ENCODE assay signal across 20 cellular contexts in genomic region chr18:49980869-49981268, GRCh38.
"Had no signal": no experiment of that assay in that cellular context is flagged by ENCODE, and none has a peak within 500 bp of the region (broad histone marks: within the 10 kb centered on the region; RNA-seq: fewer than 3 reads in every experiment).

No MANE protein-coding gene starts in this region.

- H3K9ac ChIP-seq: parathyroid adenoma had no signal

- H3K4me1 Mint-ChIP-seq: activated CD4-positive, alpha-beta T cell treated with anti-CD3 and anti-CD28 coated beads for 36 hours; mesothelial cell of epicardium; stimulated activated naive B cell treated with anti-CD40 and anti-IgM and Interleukin-4, amounts not matched to agents 10 μg/mL and 1 μg/mL and 100 μg/mL, for 72 hours had no signal

- H3K36me3 ChIP-seq: sigmoid colon, spleen, thoracic aorta, upper lobe of left lung had no signal

- H3K9me3 Mint-ChIP-seq: activated T-helper 1 cell treated with anti-CD3 and anti-CD28 coated beads, Interleukin-12 subunit alpha, Interleukin-12 subunit beta, Interleukin-2, Interleukin-4 antibody, amounts not matched to agents 30 ng/mL and 10 ng/mL and 1 ng/mL, durations not matched to agents 14 hours and 24 hours and 36 hours; mesothelial cell of epicardium; nephron; stimulated activated naive B cell treated with anti-CD40 and anti-IgM and Interleukin-4, amounts not matched to agents 10 μg/mL and 1 μg/mL and 100 μg/mL, for 72 hours; T-helper 2 cell treated with Interferon-gamma antibody and Interleukin-4, amounts not matched to agents 5 μg/mL and 100 μg/mL, for 36 hours; WTC11 had no signal

- H3K27me3 ChIP-seq: dorsolateral prefrontal cortex, sigmoid colon, spleen, upper lobe of left lung had no signal

- H3K36me3 Mint-ChIP-seq: activated naive CD8-positive, alpha-beta T cell; mesothelial cell of epicardium; stimulated activated naive B cell treated with anti-CD40 and anti-IgM and Interleukin-4, amounts not matched to agents 10 μg/mL and 1 μg/mL and 100 μg/mL, for 72 hours; WTC11 had no signal

- H3K27me3 Mint-ChIP-seq: activated CD4-positive, alpha-beta T cell treated with anti-CD3 and anti-CD28 coated beads for 36 hours; activated naive CD8-positive, alpha-beta T cell had no signal

- H3K9me3 ChIP-seq: sigmoid colon, spleen, thoracic aorta, upper lobe of left lung had no signal

- H3K4me3 ChIP-seq: dorsolateral prefrontal cortex, sigmoid colon, spleen, thoracic aorta, upper lobe of left lung had no signal

- ATAC-seq: activated CD4-positive, alpha-beta T cell treated with anti-CD3 and anti-CD28 coated beads for 36 hours; left lobe of liver; stimulated activated naive B cell treated with anti-CD40 and anti-IgM and Interleukin-4, amounts not matched to agents 10 μg/mL and 1 μg/mL and 100 μg/mL, for 72 hours; WTC11 had no signal

- H3K4me1 ChIP-seq: spleen had no signal

- DNase-seq: activated CD4-positive, alpha-beta T cell treated with anti-CD3 and anti-CD28 coated beads for 36 hours; activated CD4-positive, alpha-beta T cell treated with anti-CD3 and anti-CD28 coated beads, Interleukin-2, amount 50 U/mL, for 48 hours; amniotic stem cell; central memory CD4-positive, alpha-beta T cell; kidney; sigmoid colon; spleen; stimulated activated naive B cell treated with anti-CD40 and anti-IgM and Interleukin-4, amounts not matched to agents 10 μg/mL and 1 μg/mL and 100 μg/mL, for 72 hours; upper lobe of left lung had no signal

- H3K79me2 ChIP-seq: parathyroid adenoma had no signal

- H3K4me3 Mint-ChIP-seq: activated CD4-positive, alpha-beta T cell treated with anti-CD3 and anti-CD28 coated beads for 36 hours; activated naive CD8-positive, alpha-beta T cell; activated T-helper 1 cell treated with anti-CD3 and anti-CD28 coated beads, Interleukin-12 subunit alpha, Interleukin-12 subunit beta, Interleukin-2, Interleukin-4 antibody, amounts not matched to agents 30 ng/mL and 10 ng/mL and 1 ng/mL, durations not matched to agents 14 hours and 24 hours and 36 hours; mesothelial cell of epicardium; nephron; stimulated activated naive B cell treated with anti-CD40 and anti-IgM and Interleukin-4, amounts not matched to agents 10 μg/mL and 1 μg/mL and 100 μg/mL, for 72 hours; T-helper 2 cell treated with Interferon-gamma antibody and Interleukin-4, amounts not matched to agents 5 μg/mL and 100 μg/mL, for 36 hours; WTC11 had no signal

- H2AFZ ChIP-seq: parathyroid adenoma had no signal

- H3K27ac Mint-ChIP-seq: activated CD4-positive, alpha-beta T cell treated with anti-CD3 and anti-CD28 coated beads for 36 hours; activated naive CD8-positive, alpha-beta T cell; activated T-helper 1 cell treated with anti-CD3 and anti-CD28 coated beads, Interleukin-12 subunit alpha, Interleukin-12 subunit beta, Interleukin-2, Interleukin-4 antibody, amounts not matched to agents 30 ng/mL and 10 ng/mL and 1 ng/mL, durations not matched to agents 14 hours and 24 hours and 36 hours; mesothelial cell of epicardium; nephron; stimulated activated naive B cell treated with anti-CD40 and anti-IgM and Interleukin-4, amounts not matched to agents 10 μg/mL and 1 μg/mL and 100 μg/mL, for 72 hours; T-helper 2 cell treated with Interferon-gamma antibody and Interleukin-4, amounts not matched to agents 5 μg/mL and 100 μg/mL, for 36 hours; WTC11 had no signal

- H3K27ac ChIP-seq: dorsolateral prefrontal cortex, epithelial cell of prostate, parathyroid adenoma, sigmoid colon, spleen, thoracic aorta, upper lobe of left lung had no signal
